ENCODE assay signal across 13 cellular contexts in the genomic region with DNA sequence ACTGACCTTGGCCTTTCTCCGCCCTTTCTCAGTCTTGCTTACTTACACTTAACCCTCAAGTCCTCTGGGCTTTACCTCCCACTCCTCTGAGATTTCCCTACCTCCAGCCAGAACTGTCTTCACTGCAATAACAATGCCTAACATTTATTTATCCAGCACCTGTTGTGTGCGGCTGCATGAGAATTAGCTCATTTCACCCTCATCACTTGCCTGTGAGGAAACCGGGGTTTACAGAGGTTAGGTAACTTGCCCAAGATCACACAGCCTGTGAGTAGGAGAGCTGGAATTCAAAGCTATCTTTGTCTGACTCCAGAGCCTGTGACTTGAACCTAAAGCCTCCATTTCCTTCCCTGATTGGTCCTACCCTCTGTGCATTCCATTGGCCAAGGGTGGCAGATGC. TPM values are rescaled to one million over a fixed set of nuclear protein-coding genes. Genes with fewer than 3 reads are reported as not detected.
DNase-seq lines count a peak whose midpoint lies in the region; ATAC-seq and TF ChIP-seq lines count a peak whose summit lies in the region.
"Had no signal": no experiment of that assay in that cellular context is flagged by ENCODE, and none has a peak within 500 bp of the region (broad histone marks: within the 10 kb centered on the region; RNA-seq: fewer than 3 reads in every experiment).

No MANE protein-coding gene starts in this region.

- H3K9ac ChIP-seq in trophoblast cell (ENCODE audit: low read length) = no peak overlapping the region

- H3K36me3 ChIP-seq in trophoblast cell (ENCODE audit: control insufficient read depth in 1 of 2, insufficient read depth in 2 of 2, low read length in 2 of 2) = peaks cover 22 to 27% of the 10 kb centered on the region in 2 experiments

- H3K23ac ChIP-seq in trophoblast cell (ENCODE audit: low read length) = no peak overlapping the region

- no peak overlapping the region for H4K12ac ChIP-seq in trophoblast cell (ENCODE audit: low read depth, low read length)

- WGBS in trophoblast cell (ENCODE audit: extremely low coverage, insufficient coverage, insufficient read length) = no CpG with 5 or more reads among the region's 3 CpGs

- H3K27me3 Mint-ChIP-seq in activated naive CD4-positive, alpha-beta T cell treated with anti-CD3 and anti-CD28 coated beads, Interleukin-2, amount 50 U/mL, for 24 hours = no peaks in the 10 kb centered on the region
- no peaks in the 10 kb centered on the region for H3K27me3 Mint-ChIP-seq in type B pancreatic cell

- H2BK12ac ChIP-seq in trophoblast cell (ENCODE audit: low read length) = no peak overlapping the region

- no peak overlapping the region for H2AK5ac ChIP-seq in trophoblast cell (ENCODE audit: low read length)

- H3K27ac Mint-ChIP-seq in activated naive CD4-positive, alpha-beta T cell treated with anti-CD3 and anti-CD28 coated beads, Interleukin-2, amount 50 U/mL, for 24 hours = peak overlapping the region; percentile 94
- peak overlapping the region; percentile 92 to 95 for H3K27ac Mint-ChIP-seq in activated naive CD4-positive, alpha-beta T cell treated with anti-CD3 and anti-CD28 coated beads, Interleukin-2, amount 50 U/mL, for 72 hours
- peak overlapping the region; percentile 86 for H3K27ac Mint-ChIP-seq in type B pancreatic cell

- H2AFZ ChIP-seq in trophoblast cell (ENCODE audit: insufficient read depth, low read length, poor library complexity) = no peak overlapping the region

- no peak overlapping the region for H3K4ac ChIP-seq in trophoblast cell (ENCODE audit: low read depth, low read length)

- peaks cover 11 to 14% of the 10 kb centered on the region in 2 experiments for H3K4me1 ChIP-seq in trophoblast cell (ENCODE audit: control insufficient read depth in 1 of 2, insufficient read depth in 2 of 2, low read length in 2 of 2)

- H3K27me3 ChIP-seq in trophoblast cell (ENCODE audit: insufficient read depth, low read length) = no peaks in the 10 kb centered on the region

- H3K14ac ChIP-seq in trophoblast cell (ENCODE audit: low read length) = no peak overlapping the region

- H2BK120ac ChIP-seq in trophoblast cell (ENCODE audit: insufficient read depth, low read length, poor library complexity) = no peak overlapping the region

- no peak overlapping the region for H3K4me2 ChIP-seq in trophoblast cell (ENCODE audit: low read length)

- H3K4me1 Mint-ChIP-seq in activated naive CD4-positive, alpha-beta T cell treated with anti-CD3 and anti-CD28 coated beads, Interleukin-2, amount 50 U/mL, for 24 hours = peaks cover 49% of the 10 kb centered on the region
- peaks cover 31% of the 10 kb centered on the region for H3K4me1 Mint-ChIP-seq in type B pancreatic cell (ENCODE audit: unreplicated experiment)

- no peaks in the 10 kb centered on the region for H3K9me3 ChIP-seq in trophoblast cell (ENCODE audit: insufficient read depth, low read depth, low read length)

- no peak for TF ChIP-seq CTCF in type B pancreatic cell (conservative IDR thresholded peaks at IDR 0.05)

- H3K27ac ChIP-seq in trophoblast cell (ENCODE audit: low read depth, low read length) = no peak overlapping the region

- no peaks in the 10 kb centered on the region for H3K9me3 Mint-ChIP-seq in activated naive CD4-positive, alpha-beta T cell treated with anti-CD3 and anti-CD28 coated beads, Interleukin-2, amount 50 U/mL, for 24 hours
- no peaks in the 10 kb centered on the region for H3K9me3 Mint-ChIP-seq in activated naive CD4-positive, alpha-beta T cell treated with anti-CD3 and anti-CD28 coated beads, Interleukin-2, amount 50 U/mL, for 72 hours
- no peaks in the 10 kb centered on the region for H3K9me3 Mint-ChIP-seq in type B pancreatic cell

- H2BK5ac ChIP-seq in trophoblast cell (ENCODE audit: low read depth, low read length, poor library complexity) = no peak overlapping the region

- peak overlapping the region; percentile 91 for H3K4me3 Mint-ChIP-seq in activated naive CD4-positive, alpha-beta T cell treated with anti-CD3 and anti-CD28 coated beads, Interleukin-2, amount 50 U/mL, for 24 hours
- H3K4me3 Mint-ChIP-seq in type B pancreatic cell = peak overlapping the region; percentile 87

- no peak overlapping the region for H4K8ac ChIP-seq in trophoblast cell (ENCODE audit: low read depth, low read length)

- no peak overlapping the region for H4K91ac ChIP-seq in trophoblast cell (ENCODE audit: low read depth, low read length)

- peaks cover 17% of the 10 kb centered on the region for H3K79me2 ChIP-seq in trophoblast cell (ENCODE audit: control insufficient read depth, insufficient read depth, low read length, poor library complexity)

- no peak for ATAC-seq in activated naive CD4-positive, alpha-beta T cell treated with anti-CD3 and anti-CD28 coated beads, Interleukin-2, amount 50 U/mL, for 72 hours
- ATAC-seq in HG03095 (IDR thresholded peaks at IDR 0.05; ENCODE audit: unreplicated experiment) = no peak
- ATAC-seq: left ventricle myocardium superior had no signal

- H3K4me3 ChIP-seq in trophoblast cell (ENCODE audit: low read depth, low read length) = no peak overlapping the region

- H3K18ac ChIP-seq in trophoblast cell (ENCODE audit: low read length) = no peak overlapping the region

- no peak for DNase-seq in activated naive CD4-positive, alpha-beta T cell treated with Interleukin-2 at 50 U/mL for 16 hours
- DNase-seq in activated naive CD4-positive, alpha-beta T cell treated with anti-CD3 and anti-CD28 coated beads, Interleukin-2, amount 50 U/mL, for 72 hours (ENCODE audit: low spot score in 2 of 2) = no peak
- peak; percentile 43 for DNase-seq in myocyte (ENCODE audit: low read depth)
- no peak for DNase-seq in type B pancreatic cell (ENCODE audit: extremely low spot score, unreplicated experiment)
- no peak for DNase-seq in trophoblast cell
- DNase-seq in glomerular visceral epithelial cell (ENCODE audit: extremely low spot score) = no peak
- DNase-seq: activated CD8-positive, alpha-beta memory T cell treated with anti-CD3 and anti-CD28 coated beads, Interleukin-2, amount 50 U/mL, for 4 hours; left ventricle myocardium superior; NCI-H1930; NCI-H69; stimulated activated CD4-positive, alpha-beta T cell treated with anti-CD3 and anti-CD28 coated beads, Interleukin-15, amount 100 ng/mL, for 24 hours had no signal

- peaks cover 39% of the 10 kb centered on the region for H3K36me3 Mint-ChIP-seq in activated naive CD4-positive, alpha-beta T cell treated with anti-CD3 and anti-CD28 coated beads, Interleukin-2, amount 50 U/mL, for 24 hours
- peaks cover 50 to 60% of the 10 kb centered on the region in 2 donors for H3K36me3 Mint-ChIP-seq in activated naive CD4-positive, alpha-beta T cell treated with anti-CD3 and anti-CD28 coated beads, Interleukin-2, amount 50 U/mL, for 72 hours
- H3K36me3 Mint-ChIP-seq in type B pancreatic cell = peaks cover 7% of the 10 kb centered on the region

- H3K79me1 ChIP-seq in trophoblast cell (ENCODE audit: low read length) = peaks cover 10% of the 10 kb centered on the region

RNA-seq across cellular contexts. Expression of a gene that starts 2.5 kb away (rescaled TPM):
- total RNA-seq in activated naive CD4-positive, alpha-beta T cell treated with anti-CD3 and anti-CD28 coated beads, Interleukin-2, amount 50 U/mL, for 72 hours = 10 to 100 TPM; 18.7 to 39.7 TPM
- total RNA-seq in myocyte (36.7 and 44.7 TPM in 2 replicates), type B pancreatic cell (ENCODE audit: low replicate concordance) (48.9 and 55.8 TPM in 2 replicates)
- 45.8 TPM for polyA plus RNA-seq in myocyte (2012)
- 25.0 and 25.5 TPM in 2 replicates for polyA plus RNA-seq in trophoblast cell (2013)

RNA-seq across cellular contexts. Expression of a gene that starts 2.7 kb away (rescaled TPM):
- total RNA-seq in activated naive CD4-positive, alpha-beta T cell treated with anti-CD3 and anti-CD28 coated beads, Interleukin-2, amount 50 U/mL, for 72 hours = 10 to 100 TPM; 51.3 to 65.2 TPM
- 3.2 and 3.5 TPM in 2 replicates for total RNA-seq in myocyte
- 4.1 TPM for polyA plus RNA-seq in myocyte (2012)
- 52.1 and 52.7 TPM in 2 replicates for total RNA-seq in type B pancreatic cell (ENCODE audit: low replicate concordance)
- 20.8 and 21.5 TPM in 2 replicates for polyA plus RNA-seq in trophoblast cell (2013)

Comparison
In these comparisons a context has a peak if more than half of its experiments do, and no peak if none do; other contexts are left out.
1. RNA of a gene that starts 2.7 kb away (total RNA-seq): 51.3 to 65.2 TPM in activated naive CD4-positive, alpha-beta T cell treated with anti-CD3 and anti-CD28 coated beads, Interleukin-2, amount 50 U/mL, for 72 hours and 52.1 to 52.7 TPM in type B pancreatic cell; 3.2 to 3.5 TPM in myocyte; every median in the first group is over 10 times any median in the second.
2. Peak in every context shown above with its lines, with median percentiles within 50 percentile points of each other: H3K27ac Mint-ChIP-seq.